In genomic region chr18:69492861-69493260, GRCh38 we compare ENCODE assay signal across 27 cellular contexts.
"Had no signal": no experiment of that assay in that cellular context is flagged by ENCODE, and none has a peak within 500 bp of the region (broad histone marks: within the 10 kb centered on the region; RNA-seq: fewer than 3 reads in every experiment).

No MANE protein-coding gene starts in this region.

- H3K9me3 ChIP-seq: colonic mucosa, gastrocnemius medialis had no signal

- DNase-seq: colonic mucosa; cortex of kidney; dermis blood vessel endothelial cell; dorsolateral prefrontal cortex; effector CD4-positive, alpha-beta T cell; effector CD8-positive, alpha-beta T cell; effector memory CD4-positive, alpha-beta T cell; effector memory CD8-positive, alpha-beta T cell; endodermal cell; erythroblast; esophagus squamous epithelium; foreskin fibroblast; foreskin keratinocyte; foreskin melanocyte; gastrocnemius medialis; glutamatergic neuron; head of caudate nucleus; heart left ventricle; heart right ventricle had no signal

- H3K27me3 ChIP-seq: colonic mucosa, dorsolateral prefrontal cortex, esophagus muscularis mucosa, esophagus squamous epithelium, foreskin keratinocyte, gastrocnemius medialis, gastroesophageal sphincter, heart left ventricle, heart right ventricle had no signal

- H3K36me3 ChIP-seq: colonic mucosa, esophagus muscularis mucosa, esophagus squamous epithelium, gastrocnemius medialis, gastroesophageal sphincter, heart left ventricle, heart right ventricle had no signal

- FAIRE-seq: endometrium, endothelial cell of umbilical vein, frontal cortex had no signal

- H3K4me3 ChIP-seq: colonic mucosa, coronary artery, dorsolateral prefrontal cortex, esophagus muscularis mucosa, esophagus squamous epithelium, gastrocnemius medialis, gastroesophageal sphincter, heart left ventricle, heart right ventricle had no signal

- ATAC-seq: effector memory CD8-positive, alpha-beta T cell; esophagus mucosa; foreskin keratinocyte; gastrocnemius medialis; gastroesophageal sphincter; heart left ventricle; heart right ventricle had no signal

- H3K4me1 ChIP-seq: colonic mucosa, esophagus muscularis mucosa, esophagus squamous epithelium, foreskin keratinocyte, gastrocnemius medialis, gastroesophageal sphincter had no signal

- H3K27ac ChIP-seq: colonic mucosa, coronary artery, dorsolateral prefrontal cortex, epithelial cell of prostate, esophagus muscularis mucosa, esophagus squamous epithelium, foreskin keratinocyte, gastrocnemius medialis, gastroesophageal sphincter, heart left ventricle, heart right ventricle had no signal
